In the genomic region with DNA sequence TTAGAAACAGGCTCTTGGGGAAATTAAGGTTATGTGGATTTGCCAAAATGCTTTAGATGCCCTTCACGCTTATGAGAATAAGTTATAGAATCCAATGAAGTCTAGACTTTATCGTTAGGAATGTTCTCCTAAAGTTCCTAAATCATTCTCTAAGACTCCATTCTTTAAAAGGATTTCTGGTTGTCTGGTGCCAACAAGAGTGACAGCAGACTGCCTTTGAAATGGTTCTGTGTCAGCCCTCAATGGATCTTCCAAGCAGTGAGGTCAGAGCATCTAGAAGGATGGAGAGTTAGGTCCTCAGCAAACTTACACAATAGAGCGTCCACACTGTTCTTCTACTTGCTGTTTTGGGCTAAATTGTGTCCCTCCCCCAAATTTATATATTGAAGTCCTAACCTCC, we compare ENCODE assay signal across 7 cellular contexts.
"Had no signal": no experiment of that assay in that cellular context is flagged by ENCODE, and none has a peak within 500 bp of the region (broad histone marks: within the 10 kb centered on the region; RNA-seq: fewer than 3 reads in every experiment).

No MANE protein-coding gene starts in this region.

- DNase-seq: IMR-90, KBM-7, KG1 had no signal

- H3K27ac ChIP-seq: HL-60 had no signal

- H3K27ac Mint-ChIP-seq: IgD-negative memory B cell had no signal

- H3K27me3 Mint-ChIP-seq: IgD-negative memory B cell had no signal

- H3K4me3 Mint-ChIP-seq: IgD-negative memory B cell had no signal

- H3K4me1 Mint-ChIP-seq: IgD-negative memory B cell had no signal

- H3K4me3 ChIP-seq: K562 had no signal

- H3K36me3 Mint-ChIP-seq: IgD-negative memory B cell had no signal

- ATAC-seq: HepG2, K562 had no signal
